ENCODE assay signal across 18 cellular contexts in the genomic region with DNA sequence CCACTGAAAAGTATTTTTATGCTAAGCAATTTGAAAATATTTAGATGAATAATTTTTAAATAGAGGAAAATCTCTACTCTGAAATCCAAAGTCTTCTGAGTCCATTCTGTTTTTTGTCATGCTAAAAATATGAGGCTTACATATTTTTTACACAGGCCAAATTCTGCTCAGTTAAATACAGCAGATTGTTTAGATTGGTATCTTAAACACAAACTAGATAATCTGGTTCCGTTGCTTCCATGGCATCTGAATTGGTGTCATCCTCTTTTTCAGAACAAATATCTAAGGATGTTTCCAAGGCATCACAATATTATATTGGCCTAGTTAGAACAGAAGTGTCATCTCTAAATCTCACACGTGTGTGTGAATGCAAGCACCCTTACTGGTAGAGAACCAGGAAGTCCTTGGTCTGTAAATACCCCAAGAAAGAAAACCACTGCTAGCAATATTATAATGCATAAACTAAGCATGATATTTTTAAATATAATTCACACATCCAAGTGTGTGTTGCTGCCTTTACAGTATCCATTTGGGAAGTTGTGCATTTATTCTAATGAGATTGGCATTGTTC.
DNase-seq lines count a peak whose midpoint lies in the region; ATAC-seq and TF ChIP-seq lines count a peak whose summit lies in the region.
"Had no signal": no experiment of that assay in that cellular context is flagged by ENCODE, and none has a peak within 500 bp of the region (broad histone marks: within the 10 kb centered on the region; RNA-seq: fewer than 3 reads in every experiment).

No MANE protein-coding gene starts in this region.

- H3K9me3 ChIP-seq in adipocyte (ENCODE audit: control insufficient read depth, low read length): no peaks in the 10 kb centered on the region
- H3K9me3 ChIP-seq: BLaER1, MG63, SJSA1 had no signal

- H3K4me3 ChIP-seq in GM12865 (ENCODE audit: low read depth, low read length): no peak overlapping the region
- no peak overlapping the region for H3K4me3 ChIP-seq in LNCaP clone FGC (ENCODE audit: low read depth, low read length)
- no peak overlapping the region for H3K4me3 ChIP-seq in adipocyte (ENCODE audit: low read length)
- H3K4me3 ChIP-seq: BLaER1, MG63, SJSA1 had no signal

- TF ChIP-seq CTCF in GM12865 (IDR thresholded peaks at IDR 0.05; ENCODE audit: insufficient read depth, low read depth, low read length, missing control alignments) (no peak), LNCaP clone FGC (IDR thresholded peaks at IDR 0.05; ENCODE audit: control insufficient read depth, extremely low read depth, insufficient read depth) (no peak), type B pancreatic cell (conservative IDR thresholded peaks at IDR 0.05) (no peak)

- no peak overlapping the region for H3K9ac ChIP-seq in adipocyte (ENCODE audit: low read length)
- H3K9ac ChIP-seq: BLaER1 had no signal

- H3K27me3 Mint-ChIP-seq in type B pancreatic cell: no peaks in the 10 kb centered on the region
- H3K27me3 Mint-ChIP-seq: CD4-positive, alpha-beta T cell had no signal

- peak overlapping the region; percentile 41 for H3K4me3 Mint-ChIP-seq in type B pancreatic cell
- H3K4me3 Mint-ChIP-seq: CD4-positive, alpha-beta T cell had no signal

- no peaks in the 10 kb centered on the region for H3K9me3 Mint-ChIP-seq in type B pancreatic cell
- H3K9me3 Mint-ChIP-seq: CD4-positive, alpha-beta T cell had no signal

- H3K4me1 Mint-ChIP-seq in type B pancreatic cell (ENCODE audit: unreplicated experiment): peaks cover 4% of the 10 kb centered on the region

- H3K4me1 ChIP-seq in adipocyte (ENCODE audit: control insufficient read depth, insufficient read depth, low read length): peaks cover 28% of the 10 kb centered on the region
- H3K4me1 ChIP-seq: BLaER1, SJSA1 had no signal

- H3K27me3 ChIP-seq in adipocyte (replicated peaks; ENCODE audit: control insufficient read depth, insufficient read depth, low read length): no peaks in the 10 kb centered on the region
- H3K27me3 ChIP-seq: BLaER1, MG63, SJSA1 had no signal

- ATAC-seq in HG02759 (IDR thresholded peaks at IDR 0.05; ENCODE audit: unreplicated experiment) (no peak), Right ventricle myocardium superior (ENCODE audit: poor library complexity) (no peak)

- DNase-seq in GM12865 (ENCODE audit: low read depth) (peak; percentile 3), LNCaP clone FGC (ENCODE audit: low read depth) (peak; percentile 85), adipocyte (ENCODE audit: low read depth) (peak; percentile 55), type B pancreatic cell (ENCODE audit: extremely low spot score, unreplicated experiment) (no peak), NCI-H524 treated with DMSO at 0.1 percent for 48 hours (lab: John Stamatoyannopoulos, UW) (no peak), Right ventricle myocardium superior (no peak)
- DNase-seq: CD4-positive, alpha-beta T cell; COR-L47; GF-D8; Kasumi-1; MG63; NCI-H1417; NCI-H1694 treated with DMSO at 0.1 percent for 48 hours; NCI-H510A; SW 1271 had no signal

- no peaks in the 10 kb centered on the region for H3K36me3 Mint-ChIP-seq in type B pancreatic cell

- intact Hi-C loops in Right ventricle myocardium superior (cut with DNase I): no loop called here

- peak overlapping the region; percentile 66 for H3K27ac Mint-ChIP-seq in type B pancreatic cell
- H3K27ac Mint-ChIP-seq: CD4-positive, alpha-beta T cell had no signal

- no peaks in the 10 kb centered on the region for H3K36me3 ChIP-seq in adipocyte (ENCODE audit: control insufficient read depth, insufficient read depth, low read length, severe bottlenecking)
- H3K36me3 ChIP-seq: BLaER1, MG63, SJSA1 had no signal

Comparison
In these comparisons a context has a peak if more than half of its experiments do, and no peak if none do; other contexts are left out.
1. DNase-seq: peak in GM12865 (single experiment), LNCaP clone FGC (single experiment) and adipocyte (single experiment); none in type B pancreatic cell (single experiment), NCI-H524 treated with DMSO at 0.1 percent for 48 hours (single experiment) and Right ventricle myocardium superior (single experiment).